ENCODE assay signal across 11 cellular contexts in genomic region chr14:49962616-49963015, GRCh38.
DNase-seq lines count a peak whose midpoint lies in the region; ATAC-seq and TF ChIP-seq lines count a peak whose summit lies in the region.
"Had no signal": no experiment of that assay in that cellular context is flagged by ENCODE, and none has a peak within 500 bp of the region (broad histone marks: within the 10 kb centered on the region; RNA-seq: fewer than 3 reads in every experiment).

No MANE protein-coding gene starts in this region.

- H2BK120ac ChIP-seq in mesendoderm (ENCODE audit: low read depth, low read length): no peak overlapping the region

- CTCF ChIA-PET in WTC11 (lab: Charles Lee): interaction anchor here (0.6 to 0.7 kb wide), 2 partner anchors 11 to 255 kb away, joined by 3 read pairs; no protein-coding TSS in a partner anchor

- H3K4ac ChIP-seq in mesendoderm (ENCODE audit: low read depth, low read length): no peak overlapping the region

- no peaks in the 10 kb centered on the region for H3K9me3 Mint-ChIP-seq in HFFc6
- H3K9me3 Mint-ChIP-seq in WTC11: peaks cover 4% of the 10 kb centered on the region; the same call in 1 of the 2 replicates
- H3K9me3 Mint-ChIP-seq: neural crest cell had no signal

- H3K4me1 ChIP-seq in DOHH2 (ENCODE audit: control insufficient read depth, low read length): peaks cover 73% of the 10 kb centered on the region
- no peaks in the 10 kb centered on the region for H3K4me1 ChIP-seq in mesendoderm (ENCODE audit: control insufficient read depth, low read depth, low read length)

- no peaks in the 10 kb centered on the region for H3K9me2 ChIP-seq in DOHH2 (replicated peaks; ENCODE audit: control insufficient read depth, low read length)

- no peak overlapping the region for H3K18ac ChIP-seq in mesendoderm (ENCODE audit: low read length)

- H2AK5ac ChIP-seq in mesendoderm (ENCODE audit: low read length): no peak overlapping the region

- H3K4me3 ChIP-seq in DOHH2 (ENCODE audit: low read length) (peak overlapping the region; percentile 63), mesendoderm (ENCODE audit: low read length) (no peak overlapping the region)

- H3F3A ChIP-seq in DOHH2 (ENCODE audit: control insufficient read depth, insufficient read depth): peaks cover 29% of the 10 kb centered on the region

- no peaks in the 10 kb centered on the region for H3K79me1 ChIP-seq in mesendoderm (ENCODE audit: low read length)

- H4K20me1 ChIP-seq in DOHH2 (ENCODE audit: control insufficient read depth, insufficient read depth, low read depth, low read length): no peaks in the 10 kb centered on the region

- no peaks in the 10 kb centered on the region for H3K9me3 ChIP-seq in DOHH2 (ENCODE audit: control insufficient read depth, insufficient read depth, low read length)

- H3K27me3 Mint-ChIP-seq in HFFc6 (ENCODE audit: insufficient read depth) (no peaks in the 10 kb centered on the region), WTC11 (ENCODE audit: low read depth) (no peaks in the 10 kb centered on the region)

- no peak overlapping the region for H4K8ac ChIP-seq in mesendoderm (ENCODE audit: low read depth, low read length)

- H3K79me2 ChIP-seq in DOHH2 (ENCODE audit: control insufficient read depth, low read length): no peaks in the 10 kb centered on the region
- no peaks in the 10 kb centered on the region for H3K79me2 ChIP-seq in mesendoderm (ENCODE audit: control insufficient read depth, insufficient read depth, low read length)

- ATAC-seq in HG02571 (IDR thresholded peaks at IDR 0.05; ENCODE audit: unreplicated experiment) (peak; percentile 42), WTC11 (no peak)

- H3K36me3 Mint-ChIP-seq in HFFc6 (ENCODE audit: low read depth) (no peaks in the 10 kb centered on the region), WTC11 (no peaks in the 10 kb centered on the region)

- H4K5ac ChIP-seq in mesendoderm (ENCODE audit: low read length): no peak overlapping the region

- H3K4me1 Mint-ChIP-seq in HFFc6 (ENCODE audit: low read depth) (peaks cover 40% of the 10 kb centered on the region), WTC11 (peaks cover 16% of the 10 kb centered on the region)

- H3K36me3 ChIP-seq in DOHH2 (ENCODE audit: control insufficient read depth, low read length) (no peaks in the 10 kb centered on the region), mesendoderm (ENCODE audit: control insufficient read depth, insufficient read depth, low read length) (no peaks in the 10 kb centered on the region)

- POLR2A ChIA-PET in WTC11 (lab: Charles Lee): no interaction called here

- H2BK5ac ChIP-seq in mesendoderm (ENCODE audit: low read length): no peak overlapping the region

- H3K27me3 ChIP-seq in DOHH2 (ENCODE audit: control insufficient read depth, low read length) (no peaks in the 10 kb centered on the region), mesendoderm (ENCODE audit: insufficient read depth, low read length, poor library complexity) (no peaks in the 10 kb centered on the region)

- H3K56ac ChIP-seq in mesendoderm (ENCODE audit: low read length): no peak overlapping the region

- H3K4me2 ChIP-seq in DOHH2 (ENCODE audit: low read length) (peak overlapping the region; percentile 71), mesendoderm (ENCODE audit: low read length) (no peak overlapping the region)

- DNase-seq in SW480 (ENCODE audit: low spot score) (peak; percentile 51), mesendoderm (peak; percentile 19), HFFc6 (no peak), WTC11 (ENCODE audit: low spot score) (no peak), EL (no peak)
- DNase-seq in activated CD8-positive, alpha-beta memory T cell treated with anti-CD3 and anti-CD28 coated beads for 24 hours: no peak
- DNase-seq: central memory CD4-positive, alpha-beta T cell; NCI-H1105 had no signal

- H3K27ac Mint-ChIP-seq in HFFc6 (no peak overlapping the region), WTC11 (no peak overlapping the region)

- no peak overlapping the region for H3K23ac ChIP-seq in mesendoderm (ENCODE audit: low read length)

- no peak overlapping the region for H3K4me3 Mint-ChIP-seq in HFFc6
- no peak overlapping the region for H3K4me3 Mint-ChIP-seq in WTC11
- H3K4me3 Mint-ChIP-seq: neural crest cell had no signal

- H3K9ac ChIP-seq in mesendoderm (ENCODE audit: low read length): no peak overlapping the region

- no CpG with 5 or more reads among the region's 6 CpGs for WGBS in mesendoderm (ENCODE audit: extremely low coverage, insufficient coverage, low lambda C conversion rate)

- H3K27ac ChIP-seq in DOHH2 (ENCODE audit: low read depth, low read length) (peak overlapping the region; percentile 94), mesendoderm (ENCODE audit: low read depth, low read length) (no peak overlapping the region)

- no peak overlapping the region for H2BK15ac ChIP-seq in mesendoderm (replicated peaks; ENCODE audit: low read depth)

- TF ChIP-seq CTCF in DOHH2 (IDR thresholded peaks at IDR 0.05; ENCODE audit: low read depth, low read length, poor library complexity, severe bottlenecking): no peak
- no peak for TF ChIP-seq CTCF in HFFc6 (IDR thresholded peaks at IDR 0.05)
- TF ChIP-seq CTCF in WTC11 (IDR thresholded peaks at IDR 0.05): no peak

TF ChIP-seq in WTC11, 78 proteins besides CTCF, POLR2A, EP300 and RAD21:
- TF ChIP-seq FOXP1 (CRISPR knock-in tag; IDR thresholded peaks at IDR 0.05; ENCODE audit: borderline replicate concordance): no peak

Comparison
In these comparisons a context has a peak if more than half of its experiments do, and no peak if none do; other contexts are left out.
1. DNase-seq: peak in SW480 (single experiment) and mesendoderm (single experiment); none in activated CD8-positive, alpha-beta memory T cell treated with anti-CD3 and anti-CD28 coated beads for 24 hours (single experiment), HFFc6 (single experiment), WTC11 (single experiment) and EL (single experiment).